9 cellular contexts compared by ENCODE assay signal in genomic region chr10:47753176-47753575, GRCh38. TPM values are rescaled to one million over a fixed set of nuclear protein-coding genes. Genes with fewer than 3 reads are reported as not detected.
DNase-seq lines count a peak whose midpoint lies in the region; ATAC-seq and TF ChIP-seq lines count a peak whose summit lies in the region.
"Not testable (repeated sequence)": the region's sequence is repeated elsewhere in the genome, so short reads cannot be mapped to it uniquely, and the experiment has no call there.
"Had no signal": no experiment of that assay in that cellular context is flagged by ENCODE, and none has a peak within 500 bp of the region (broad histone marks: within the 10 kb centered on the region; RNA-seq: fewer than 3 reads in every experiment).

No MANE protein-coding gene starts in this region.

- H2AFZ ChIP-seq in DND-41 (ENCODE audit: low read depth, low read length): not testable (repeated sequence)

- intact Hi-C loops in activated CD8-positive, alpha-beta T cell treated with anti-CD3 and anti-CD28 coated beads for 36 hours (cut with micrococcal nuclease); natural killer cell (cut with micrococcal nuclease): not testable (repeated sequence)

- not testable (repeated sequence) for H3K36me3 Mint-ChIP-seq in activated CD8-positive, alpha-beta T cell treated with anti-CD3 and anti-CD28 coated beads for 36 hours (ENCODE audit: low read depth); activated T-cell treated with anti-CD3 and anti-CD28 coated beads, Interleukin-2, amount 50 U/mL, for 72 hours (ENCODE audit: insufficient read depth in 2 of 2); central memory CD8-positive, alpha-beta T cell (ENCODE audit: insufficient read depth); natural killer cell

- not testable (repeated sequence) for H3K4me3 Mint-ChIP-seq in activated CD8-positive, alpha-beta T cell treated with anti-CD3 and anti-CD28 coated beads for 36 hours; activated T-cell treated with anti-CD3 and anti-CD28 coated beads, Interleukin-2, amount 50 U/mL, for 72 hours; central memory CD8-positive, alpha-beta T cell; natural killer cell; stimulated activated naive CD8-positive, alpha-beta T cell treated with anti-CD3 and anti-CD28 coated beads, Interleukin-15, amount 100 ng/mL, for 72 hours

- H3K79me2 ChIP-seq in DND-41 (ENCODE audit: insufficient read depth, low read length): not testable (repeated sequence)

- not testable (repeated sequence) for H3K4me1 ChIP-seq in DND-41 (ENCODE audit: insufficient read depth, low read length)

- not testable (repeated sequence) for H3K9ac ChIP-seq in DND-41 (ENCODE audit: low read depth, low read length)

- TF ChIP-seq CTCF in DND-41 (IDR thresholded peaks at IDR 0.05; ENCODE audit: borderline replicate concordance, extremely low read depth, low read length, poor library complexity, severe bottlenecking); activated CD8-positive, alpha-beta T cell treated with anti-CD3 and anti-CD28 coated beads for 36 hours (IDR thresholded peaks at IDR 0.05); natural killer cell (IDR thresholded peaks at IDR 0.05): not testable (repeated sequence)

- not testable (repeated sequence) for H4K20me1 ChIP-seq in DND-41 (ENCODE audit: insufficient read depth, low read length)

- not testable (repeated sequence) for H3K4me3 ChIP-seq in DND-41 (ENCODE audit: low read depth in 1 of 2, low read length in 2 of 2)

- H3K36me3 ChIP-seq in DND-41 (ENCODE audit: insufficient read depth, low read length): not testable (repeated sequence)

- H3K4me2 ChIP-seq in DND-41 (ENCODE audit: insufficient read depth, low read length): not testable (repeated sequence)

- not testable (repeated sequence) for DNase-seq in DND-41; activated CD8-positive, alpha-beta T cell treated with anti-CD3 and anti-CD28 coated beads for 36 hours; activated T-cell treated with anti-CD3 and anti-CD28 coated beads, Interleukin-2, amount 50 U/mL, for 72 hours; central memory CD8-positive, alpha-beta T cell (ENCODE audit: low spot score in 2 of 2); natural killer cell; stimulated activated naive CD8-positive, alpha-beta T cell treated with anti-CD3 and anti-CD28 coated beads, Interleukin-15, amount 100 ng/mL, for 72 hours

- H3K27ac Mint-ChIP-seq in activated CD8-positive, alpha-beta T cell treated with anti-CD3 and anti-CD28 coated beads for 36 hours; activated T-cell treated with anti-CD3 and anti-CD28 coated beads, Interleukin-2, amount 50 U/mL, for 72 hours; central memory CD8-positive, alpha-beta T cell (ENCODE audit: low read depth); natural killer cell; stimulated activated naive CD8-positive, alpha-beta T cell treated with anti-CD3 and anti-CD28 coated beads, Interleukin-15, amount 100 ng/mL, for 72 hours: not testable (repeated sequence)

- ATAC-seq in DND-41 (ENCODE audit: insufficient read depth, low read depth) (peak; percentile 79), natural killer cell (peak; percentile 45 to 69 (median 54))
- ATAC-seq in activated CD8-positive, alpha-beta T cell treated with anti-CD3 and anti-CD28 coated beads for 36 hours: peak; percentile 62
- peak; percentile 53 to 58 for ATAC-seq in activated T-cell treated with anti-CD3 and anti-CD28 coated beads, Interleukin-2, amount 50 U/mL, for 72 hours (replicated peaks in 1 of 2)
- ATAC-seq in central memory CD8-positive, alpha-beta T cell (replicated peaks; ENCODE audit: extremely low read depth, poor library complexity, severe bottlenecking): peak; percentile 49
- ATAC-seq in stimulated activated naive CD8-positive, alpha-beta T cell treated with anti-CD3 and anti-CD28 coated beads, Interleukin-15, amount 100 ng/mL, for 72 hours: peak; percentile 66

- H3K4me1 Mint-ChIP-seq in activated CD8-positive, alpha-beta T cell treated with anti-CD3 and anti-CD28 coated beads for 36 hours (ENCODE audit: low read depth); activated T-cell treated with anti-CD3 and anti-CD28 coated beads, Interleukin-2, amount 50 U/mL, for 72 hours (ENCODE audit: low read depth); central memory CD8-positive, alpha-beta T cell; natural killer cell; stimulated activated naive CD8-positive, alpha-beta T cell treated with anti-CD3 and anti-CD28 coated beads, Interleukin-15, amount 100 ng/mL, for 72 hours: not testable (repeated sequence)

- not testable (repeated sequence) for H3K9me3 ChIP-seq in DND-41 (ENCODE audit: insufficient read depth, low read length, severe bottlenecking)

- H3K27me3 ChIP-seq in DND-41 (ENCODE audit: insufficient read depth, low read length, poor library complexity): not testable (repeated sequence)

- H3K27me3 Mint-ChIP-seq in activated CD8-positive, alpha-beta T cell treated with anti-CD3 and anti-CD28 coated beads for 36 hours; activated T-cell treated with anti-CD3 and anti-CD28 coated beads, Interleukin-2, amount 50 U/mL, for 72 hours (ENCODE audit: low read depth); central memory CD8-positive, alpha-beta T cell; natural killer cell (ENCODE audit: low read depth in 2 of 2); stimulated activated naive CD8-positive, alpha-beta T cell treated with anti-CD3 and anti-CD28 coated beads, Interleukin-15, amount 100 ng/mL, for 72 hours: not testable (repeated sequence)

- POLR2A ChIA-PET in activated CD8-positive, alpha-beta T cell treated with anti-CD3 and anti-CD28 coated beads for 36 hours (lab: Charles Lee): not testable (repeated sequence)

- H3K27ac ChIP-seq in DND-41 (ENCODE audit: low read length): not testable (repeated sequence)

- CTCF ChIA-PET in activated CD8-positive, alpha-beta T cell treated with anti-CD3 and anti-CD28 coated beads for 36 hours (lab: Charles Lee): not testable (repeated sequence)

- H3K9me3 Mint-ChIP-seq in activated CD8-positive, alpha-beta T cell treated with anti-CD3 and anti-CD28 coated beads for 36 hours; activated T-cell treated with anti-CD3 and anti-CD28 coated beads, Interleukin-2, amount 50 U/mL, for 72 hours; central memory CD8-positive, alpha-beta T cell; natural killer cell; stimulated activated naive CD8-positive, alpha-beta T cell treated with anti-CD3 and anti-CD28 coated beads, Interleukin-15, amount 100 ng/mL, for 72 hours: not testable (repeated sequence)

RNA-seq across cellular contexts. Expression of gene SYT15B, which starts 10.2 kb away (rescaled TPM):
- total RNA-seq in activated CD8-positive, alpha-beta T cell treated with anti-CD3 and anti-CD28 coated beads for 36 hours: under 1 TPM; 0.16 TPM
- not detected for total RNA-seq in activated T-cell treated with anti-CD3 and anti-CD28 coated beads, Interleukin-2, amount 50 U/mL, for 72 hours
- under 1 TPM in 2 of 3 donors, not detected in 1; 0.09 to 0.43 TPM for total RNA-seq in natural killer cell
- total RNA-seq: B cell, H1, H7 had no signal
